In genomic region chr4:26884486-26884988, GRCh38 we compare ENCODE assay signal across 10 cellular contexts. TPM values are rescaled to one million over a fixed set of nuclear protein-coding genes. Genes with fewer than 3 reads are reported as not detected.
DNase-seq lines count a peak whose midpoint lies in the region; ATAC-seq and TF ChIP-seq lines count a peak whose summit lies in the region.
"Had no signal": no experiment of that assay in that cellular context is flagged by ENCODE, and none has a peak within 500 bp of the region (broad histone marks: within the 10 kb centered on the region; RNA-seq: fewer than 3 reads in every experiment).

No MANE protein-coding gene starts in this region.

- peak; percentile 56 for ATAC-seq in GM18909 (IDR thresholded peaks at IDR 0.05; ENCODE audit: poor library complexity, unreplicated experiment)
- ATAC-seq in HG02981 (IDR thresholded peaks at IDR 0.05; ENCODE audit: unreplicated experiment), result peak; percentile 60

- no peaks in the 10 kb centered on the region for H3K27me3 ChIP-seq in BLaER1

- peaks cover 80% of the 10 kb centered on the region for H3K4me1 Mint-ChIP-seq in activated T-helper 1 cell treated with anti-CD3 and anti-CD28 coated beads, Interleukin-12 subunit alpha, Interleukin-12 subunit beta, Interleukin-2, Interleukin-4 antibody, amounts not matched to agents 30 ng/mL and 10 ng/mL and 1 ng/mL, durations not matched to agents 14 hours and 24 hours and 36 hours (ENCODE audit: low read depth)
- H3K4me1 Mint-ChIP-seq in type B pancreatic cell (ENCODE audit: unreplicated experiment), result peaks cover 4% of the 10 kb centered on the region

- peak overlapping the region; percentile 64 for H3K9ac ChIP-seq in BLaER1
- H3K9ac ChIP-seq: parathyroid adenoma had no signal

- peak overlapping the region; percentile 79 for H3K27ac ChIP-seq in BLaER1
- H3K27ac ChIP-seq: parathyroid adenoma had no signal

- H3K36me3 ChIP-seq in BLaER1, result peaks cover 29% of the 10 kb centered on the region

- H3K4me1 ChIP-seq in BLaER1, result peaks cover 68% of the 10 kb centered on the region
- H3K4me1 ChIP-seq: parathyroid adenoma had no signal

- peaks cover 7% of the 10 kb centered on the region for H3K36me3 Mint-ChIP-seq in activated T-helper 1 cell treated with anti-CD3 and anti-CD28 coated beads, Interleukin-12 subunit alpha, Interleukin-12 subunit beta, Interleukin-2, Interleukin-4 antibody, amounts not matched to agents 30 ng/mL and 10 ng/mL and 1 ng/mL, durations not matched to agents 14 hours and 24 hours and 36 hours (ENCODE audit: low read depth)
- H3K36me3 Mint-ChIP-seq in type B pancreatic cell, result peaks cover under 1% of the 10 kb centered on the region

- peak overlapping the region; percentile 77 for H3K4me3 Mint-ChIP-seq in activated T-helper 1 cell treated with anti-CD3 and anti-CD28 coated beads, Interleukin-12 subunit alpha, Interleukin-12 subunit beta, Interleukin-2, Interleukin-4 antibody, amounts not matched to agents 30 ng/mL and 10 ng/mL and 1 ng/mL, durations not matched to agents 14 hours and 24 hours and 36 hours
- H3K4me3 Mint-ChIP-seq in type B pancreatic cell, result no peak overlapping the region

- no peaks in the 10 kb centered on the region for H3K27me3 Mint-ChIP-seq in activated T-helper 1 cell treated with anti-CD3 and anti-CD28 coated beads, Interleukin-12 subunit alpha, Interleukin-12 subunit beta, Interleukin-2, Interleukin-4 antibody, amounts not matched to agents 30 ng/mL and 10 ng/mL and 1 ng/mL, durations not matched to agents 14 hours and 24 hours and 36 hours (ENCODE audit: insufficient read depth)
- no peaks in the 10 kb centered on the region for H3K27me3 Mint-ChIP-seq in type B pancreatic cell

- peaks cover 28% of the 10 kb centered on the region for H3K9me3 ChIP-seq in BLaER1

- intact Hi-C loops in activated T-helper 1 cell treated with anti-CD3 and anti-CD28 coated beads, Interleukin-12 subunit alpha, Interleukin-12 subunit beta, Interleukin-2, Interleukin-4 antibody, amounts not matched to agents 30 ng/mL and 10 ng/mL and 1 ng/mL, durations not matched to agents 14 hours and 24 hours and 36 hours (cut with micrococcal nuclease), result loop anchor here (1.0 to 2.0 kb wide), 8 partner anchors 11 to 690 kb away; partner anchors contain the start of genes RBPJ and STIM2

- H3K4me3 ChIP-seq in BLaER1, result peak overlapping the region; percentile 50

- peak overlapping the region; percentile 86 for H3K4me2 ChIP-seq in BLaER1

- H4K20me1 ChIP-seq in BLaER1, result peaks cover 37% of the 10 kb centered on the region

- no peak for TF ChIP-seq CTCF in type B pancreatic cell (conservative IDR thresholded peaks at IDR 0.05)

- no peak for DNase-seq in activated T-helper 1 cell treated with anti-CD3 and anti-CD28 coated beads, Interleukin-12 subunit alpha, Interleukin-12 subunit beta, Interleukin-2, Interleukin-4 antibody, amounts not matched to agents 30 ng/mL and 10 ng/mL and 1 ng/mL, durations not matched to agents 14 hours and 24 hours and 36 hours (ENCODE audit: low spot score)
- no peak for DNase-seq in NCI-H2196 treated with DMSO at 0.1 percent for 48 hours (lab: John Stamatoyannopoulos, UW; ENCODE audit: unreplicated experiment)
- DNase-seq in type B pancreatic cell (ENCODE audit: extremely low spot score, unreplicated experiment), result no peak
- DNase-seq in hypothalamus (lab: John Stamatoyannopoulos, UW), result no peak
- DNase-seq in mucosa of gallbladder (ENCODE audit: low spot score), result no peak
- DNase-seq: trophoblast cell had no signal

- H3K9me3 Mint-ChIP-seq in activated T-helper 1 cell treated with anti-CD3 and anti-CD28 coated beads, Interleukin-12 subunit alpha, Interleukin-12 subunit beta, Interleukin-2, Interleukin-4 antibody, amounts not matched to agents 30 ng/mL and 10 ng/mL and 1 ng/mL, durations not matched to agents 14 hours and 24 hours and 36 hours, result no peaks in the 10 kb centered on the region
- H3K9me3 Mint-ChIP-seq in type B pancreatic cell, result no peaks in the 10 kb centered on the region

- peak overlapping the region; percentile 91 for H3K27ac Mint-ChIP-seq in activated T-helper 1 cell treated with anti-CD3 and anti-CD28 coated beads, Interleukin-12 subunit alpha, Interleukin-12 subunit beta, Interleukin-2, Interleukin-4 antibody, amounts not matched to agents 30 ng/mL and 10 ng/mL and 1 ng/mL, durations not matched to agents 14 hours and 24 hours and 36 hours
- no peak overlapping the region for H3K27ac Mint-ChIP-seq in type B pancreatic cell

RNA-seq across cellular contexts. Expression of gene STIM2, which starts 23.9 kb away (rescaled TPM):
- total RNA-seq in activated T-helper 1 cell treated with anti-CD3 and anti-CD28 coated beads, Interleukin-12 subunit alpha, Interleukin-12 subunit beta, Interleukin-2, Interleukin-4 antibody, amounts not matched to agents 30 ng/mL and 10 ng/mL and 1 ng/mL, durations not matched to agents 14 hours and 24 hours and 36 hours, result 54.1 and 55.6 TPM in 2 replicates
- total RNA-seq in type B pancreatic cell (ENCODE audit: low replicate concordance) (27.1 and 36.2 TPM in 2 replicates), mucosa of gallbladder (54.0 TPM)
